29 cellular contexts compared by ENCODE assay signal in genomic region chr9:114196117-114196516, GRCh38.
"Had no signal": no experiment of that assay in that cellular context is flagged by ENCODE, and none has a peak within 500 bp of the region (broad histone marks: within the 10 kb centered on the region; RNA-seq: fewer than 3 reads in every experiment).

No MANE protein-coding gene starts in this region.

- H3K9me3 ChIP-seq: adrenal gland, body of pancreas, esophagus squamous epithelium, gastroesophageal sphincter had no signal

- H3K27ac ChIP-seq: adrenal gland, body of pancreas, epithelial cell of prostate, esophagus squamous epithelium, gastroesophageal sphincter had no signal

- H3K4me3 ChIP-seq: adrenal gland, body of pancreas, esophagus squamous epithelium, gastroesophageal sphincter had no signal

- H3K27me3 ChIP-seq: adrenal gland, body of pancreas, esophagus squamous epithelium, gastroesophageal sphincter had no signal

- DNase-seq: activated CD4-positive, alpha-beta memory T cell treated with anti-CD3 and anti-CD28 coated beads for 36 hours; activated CD4-positive, alpha-beta T cell treated with anti-CD3 and anti-CD28 coated beads for 36 hours; activated CD4-positive, alpha-beta T cell treated with anti-CD3 and anti-CD28 coated beads, Interleukin-2, amount 10 ng/mL, durations not matched to agents 24 days and 14 days; activated CD4-positive, CD25-positive, alpha-beta regulatory T cell; activated CD4-positive, CD25-positive, alpha-beta regulatory T cell treated with anti-CD3 and anti-CD28 coated beads, Interleukin-2, amount 50 U/mL, for 72 hours; activated CD8-positive, alpha-beta memory T cell treated with anti-CD3 and anti-CD28 coated beads, Interleukin-2, amount 10 ng/mL, durations not matched to agents 7 days and 5 days; activated CD8-positive, alpha-beta memory T cell treated with anti-CD3 and anti-CD28 coated beads, Interleukin-2, amount 50 U/mL, for 4 hours; activated CD8-positive, alpha-beta T cell treated with anti-CD3 and anti-CD28 coated beads, Interleukin-2, amount 10 ng/mL, durations not matched to agents 7 days and 5 days; activated effector memory CD4-positive, alpha-beta T cell treated with anti-CD3 and anti-CD28 coated beads, Interleukin-2, amount 50 U/mL, for 16 hours; activated naive CD4-positive, alpha-beta T cell treated with anti-CD3 and anti-CD28 coated beads for 36 hours; activated naive CD8-positive, alpha-beta T cell treated with anti-CD3 and anti-CD28 coated beads for 36 hours; activated naive CD8-positive, alpha-beta T cell treated with anti-CD3 and anti-CD28 coated beads, Interleukin-2, amount 50 U/mL, for 24 hours; activated T-cell treated with anti-CD3 and anti-CD28 coated beads, Interleukin-2, amount 50 U/mL, for 1 hour; activated T-cell treated with anti-CD3 and anti-CD28 coated beads, Interleukin-2, amount 50 U/mL, for 48 hours; adrenal gland; amygdala; aorta; body of pancreas; caudate nucleus; cortex of kidney; dermis blood vessel endothelial cell; effector CD8-positive, alpha-beta T cell; esophagus squamous epithelium; foreskin melanocyte; T-helper 1 cell; T-helper 17 cell; T1000 had no signal

- H3K36me3 ChIP-seq: adrenal gland, gastroesophageal sphincter had no signal

- ATAC-seq: activated CD4-positive, alpha-beta T cell treated with anti-CD3 and anti-CD28 coated beads for 36 hours; activated CD8-positive, alpha-beta memory T cell treated with anti-CD3 and anti-CD28 coated beads, Interleukin-2, amount 10 ng/mL, durations not matched to agents 7 days and 5 days; activated CD8-positive, alpha-beta T cell treated with anti-CD3 and anti-CD28 coated beads, Interleukin-2, amount 10 ng/mL, durations not matched to agents 7 days and 5 days; activated naive CD8-positive, alpha-beta T cell treated with anti-CD3 and anti-CD28 coated beads, Interleukin-2, amount 50 U/mL, for 24 hours; body of pancreas; gastroesophageal sphincter; T-helper 17 cell had no signal

- H3K4me1 ChIP-seq: adrenal gland, body of pancreas, esophagus squamous epithelium, gastroesophageal sphincter had no signal
